Comparison of ENCODE assay signal across 9 cellular contexts in the genomic region with DNA sequence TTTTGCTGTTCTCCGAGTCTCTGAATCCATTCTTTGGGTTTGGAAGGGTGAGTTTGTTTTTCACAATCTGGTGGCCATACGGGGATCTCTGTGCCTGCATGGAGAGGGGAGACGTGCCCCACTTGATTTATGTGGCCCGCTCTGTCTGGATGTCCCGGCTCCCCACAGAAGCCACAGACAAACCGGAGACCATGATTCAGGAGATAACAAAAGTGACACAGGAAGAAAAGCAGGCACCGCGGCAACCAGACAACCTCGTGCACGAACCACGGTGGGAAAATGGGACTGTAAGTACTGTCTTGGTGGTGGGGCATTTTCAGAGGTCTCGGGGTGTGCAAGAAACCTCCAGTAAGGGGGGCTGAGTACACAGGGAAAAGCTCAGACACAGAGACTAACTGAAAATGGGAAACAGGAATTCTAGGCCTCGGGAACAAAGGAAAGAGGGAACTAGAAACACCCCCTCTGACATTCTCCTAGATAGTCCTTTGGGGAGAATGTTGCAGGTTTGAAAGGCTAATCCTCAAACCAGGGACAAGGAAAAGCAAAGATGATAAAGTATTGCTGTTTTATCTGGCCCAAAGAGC. TPM values are rescaled to one million over a fixed set of nuclear protein-coding genes. Genes with fewer than 3 reads are reported as not detected.
DNase-seq lines count a peak whose midpoint lies in the region; ATAC-seq and TF ChIP-seq lines count a peak whose summit lies in the region.
"Had no signal": no experiment of that assay in that cellular context is flagged by ENCODE, and none has a peak within 500 bp of the region (broad histone marks: within the 10 kb centered on the region; RNA-seq: fewer than 3 reads in every experiment).

No MANE protein-coding gene starts in this region.

- H3K36me3 ChIP-seq in DOHH2 (ENCODE audit: control insufficient read depth, low read length) (peaks cover 58% of the 10 kb centered on the region), neural progenitor cell (no peaks in the 10 kb centered on the region)

- peaks cover 93% of the 10 kb centered on the region for H3K4me1 ChIP-seq in DOHH2 (ENCODE audit: control insufficient read depth, low read length)
- H3K4me1 ChIP-seq in neural progenitor cell: peaks cover 8% of the 10 kb centered on the region

- H3F3A ChIP-seq in DOHH2 (ENCODE audit: control insufficient read depth, insufficient read depth) (peaks cover 42% of the 10 kb centered on the region), neural progenitor cell (ENCODE audit: low read depth) (no peaks in the 10 kb centered on the region)

- H3K79me2 ChIP-seq in DOHH2 (ENCODE audit: control insufficient read depth, low read length) (peaks cover 85% of the 10 kb centered on the region), neural progenitor cell (ENCODE audit: low read depth) (no peaks in the 10 kb centered on the region)

- H4K20me1 ChIP-seq in DOHH2 (ENCODE audit: control insufficient read depth, insufficient read depth, low read depth, low read length) (no peaks in the 10 kb centered on the region), neural progenitor cell (ENCODE audit: low read depth) (no peaks in the 10 kb centered on the region)

- H3K36me3 Mint-ChIP-seq in T-helper 17 cell (ENCODE audit: low read depth): no peaks in the 10 kb centered on the region
- no peaks in the 10 kb centered on the region for H3K36me3 Mint-ChIP-seq in activated naive CD8-positive, alpha-beta T cell treated with anti-CD3 and anti-CD28 coated beads for 36 hours
- no peaks in the 10 kb centered on the region for H3K36me3 Mint-ChIP-seq in neural progenitor cell

- H3K4me1 Mint-ChIP-seq in T-helper 17 cell (peaks cover 33% of the 10 kb centered on the region), neural progenitor cell (peaks cover 22% of the 10 kb centered on the region)
- H3K4me1 Mint-ChIP-seq in activated naive CD8-positive, alpha-beta T cell treated with anti-CD3 and anti-CD28 coated beads for 36 hours: peaks cover 23% of the 10 kb centered on the region

- in situ Hi-C loops in GM13977 (cut with MboI; ENCODE audit: low pct_unique_long_range_greater_than_20kb, low sequenced_read_pairs, unreplicated experiment): no loop called here

- H3K27ac ChIP-seq in DOHH2 (ENCODE audit: low read depth, low read length): peak overlapping the region; percentile 94
- no peak overlapping the region for H3K27ac ChIP-seq in neural progenitor cell

- no peaks in the 10 kb centered on the region for H3K9me2 ChIP-seq in DOHH2 (replicated peaks; ENCODE audit: control insufficient read depth, low read length)

- H3K9me3 ChIP-seq in DOHH2 (ENCODE audit: control insufficient read depth, insufficient read depth, low read length) (no peaks in the 10 kb centered on the region), T-helper 17 cell (ENCODE audit: control insufficient read depth, low read length, poor library complexity, severe bottlenecking) (no peaks in the 10 kb centered on the region), neural progenitor cell (ENCODE audit: low read depth) (no peaks in the 10 kb centered on the region)

- no peaks in the 10 kb centered on the region for H3K9me3 Mint-ChIP-seq in activated naive CD8-positive, alpha-beta T cell treated with anti-CD3 and anti-CD28 coated beads for 36 hours
- H3K9me3 Mint-ChIP-seq in neural progenitor cell: no peaks in the 10 kb centered on the region

- H3K9ac ChIP-seq in neural progenitor cell: no peak overlapping the region

- TF ChIP-seq CTCF in DOHH2 (IDR thresholded peaks at IDR 0.05; ENCODE audit: low read depth, low read length, poor library complexity, severe bottlenecking): no peak
- no peak for TF ChIP-seq CTCF in neural progenitor cell (IDR thresholded peaks at IDR 0.05)
- TF ChIP-seq CTCF in GM13977 (IDR thresholded peaks at IDR 0.05; ENCODE audit: extremely low read depth, insufficient read depth, missing control alignments): no peak

- peak; percentile 88 for ATAC-seq in T-helper 17 cell

- H3K4me2 ChIP-seq in DOHH2 (ENCODE audit: low read length) (peak overlapping the region; percentile 99), neural progenitor cell (peak overlapping the region; percentile 25)

- H3K27me3 ChIP-seq in DOHH2 (ENCODE audit: control insufficient read depth, low read length) (no peaks in the 10 kb centered on the region), neural progenitor cell (no peaks in the 10 kb centered on the region)

- H3K27me3 Mint-ChIP-seq in T-helper 17 cell (no peaks in the 10 kb centered on the region), neural progenitor cell (ENCODE audit: insufficient read depth, low read depth) (peaks cover 8% of the 10 kb centered on the region)
- peaks cover 45% of the 10 kb centered on the region for H3K27me3 Mint-ChIP-seq in activated naive CD8-positive, alpha-beta T cell treated with anti-CD3 and anti-CD28 coated beads for 36 hours

- peak overlapping the region; percentile 93 for H2AFZ ChIP-seq in neural progenitor cell (replicated peaks)

- POLR2A ChIA-PET in HEK293T (lab: Yijun Ruan, JAX): interaction anchor here (1.0 to 5.4 kb wide), 2 partner anchors 22 to 36 kb away, joined by 4 to 42 read pairs; partner anchors contain the start of genes ABCC10 and ZNF318

- CTCF ChIA-PET in HEK293T (lab: Yijun Ruan, JAX): interaction anchor here (0.6 kb wide), 1 partner anchor 19 kb away, joined by 7 read pairs; no protein-coding TSS in a partner anchor

- peak; percentile 20 to 51 (median 22) for DNase-seq in T-helper 17 cell
- DNase-seq in activated naive CD8-positive, alpha-beta T cell treated with anti-CD3 and anti-CD28 coated beads for 36 hours: peak; percentile 14
- no peak for DNase-seq in neural progenitor cell (ENCODE audit: low spot score)
- no peak for DNase-seq in EL
- DNase-seq in GM13977 (ENCODE audit: low spot score): no peak
- DNase-seq in mucosa of gallbladder (ENCODE audit: low spot score): no peak
- no peak for DNase-seq in HEK293T (ENCODE audit: extremely low spot score)
- DNase-seq: substantia nigra had no signal

- H3K4me3 ChIP-seq in DOHH2 (ENCODE audit: low read length): peak overlapping the region; percentile 91
- H3K4me3 ChIP-seq in neural progenitor cell: no peak overlapping the region

- H3K27ac Mint-ChIP-seq in T-helper 17 cell (peak overlapping the region; percentile 72), neural progenitor cell (peak overlapping the region; percentile 61)
- no peak overlapping the region for H3K27ac Mint-ChIP-seq in activated naive CD8-positive, alpha-beta T cell treated with anti-CD3 and anti-CD28 coated beads for 36 hours

- H3K4me3 Mint-ChIP-seq in T-helper 17 cell: peak overlapping the region; percentile 85
- H3K4me3 Mint-ChIP-seq in activated naive CD8-positive, alpha-beta T cell treated with anti-CD3 and anti-CD28 coated beads for 36 hours: peak overlapping the region; percentile 35
- H3K4me3 Mint-ChIP-seq in neural progenitor cell: no peak overlapping the region

TF ChIP-seq in HEK293T, 16 proteins besides CTCF, POLR2A, EP300 and RAD21:
- TF ChIP-seq CTBP1 (IDR thresholded peaks at IDR 0.05; ENCODE audit: borderline replicate concordance): no peak
- TF ChIP-seq FOXM1 (IDR thresholded peaks at IDR 0.05; ENCODE audit: borderline replicate concordance): no peak
- no peak for TF ChIP-seq LEF1 (IDR thresholded peaks at IDR 0.05; ENCODE audit: borderline replicate concordance)
- no peak for TF ChIP-seq SP1 (IDR thresholded peaks at IDR 0.05)
- no peak for TF ChIP-seq HDGF (IDR thresholded peaks at IDR 0.05; ENCODE audit: borderline replicate concordance)
- TF ChIP-seq SUZ12 (IDR thresholded peaks at IDR 0.05): no peak
- TF ChIP-seq FOXK2 (IDR thresholded peaks at IDR 0.05): no peak
- TF ChIP-seq FOXA1 (IDR thresholded peaks at IDR 0.05): no peak
- no peak for TF ChIP-seq ARNT (IDR thresholded peaks at IDR 0.05)
- no peak for TF ChIP-seq NFRKB (IDR thresholded peaks at IDR 0.05)
- TF ChIP-seq L3MBTL2 (conservative IDR thresholded peaks at IDR 0.05): no peak
- no peak for TF ChIP-seq ELF4 (IDR thresholded peaks at IDR 0.05)
- TF ChIP-seq TARDBP (IDR thresholded peaks at IDR 0.05): no peak

RNA-seq across cellular contexts. Expression of gene ZNF318, which starts 22.1 kb away (rescaled TPM):
- total RNA-seq in T-helper 17 cell (10 to 100 TPM; 22.5 to 24.0 TPM), neural progenitor cell (ENCODE audit: low replicate concordance) (17.6 TPM in 2 replicates), mucosa of gallbladder (20.9 TPM)
- total RNA-seq in activated naive CD8-positive, alpha-beta T cell treated with anti-CD3 and anti-CD28 coated beads for 36 hours: 10 to 100 TPM in 1 of 2 experiments, 1 to 10 TPM in 1; 10.0 to 10.1 TPM

RNA-seq across cellular contexts. Expression of gene ABCC10, which starts 35.8 kb away (rescaled TPM):
- total RNA-seq in T-helper 17 cell (10 to 100 TPM; 51.0 to 70.7 TPM), neural progenitor cell (ENCODE audit: low replicate concordance) (10.1 and 14.6 TPM in 2 replicates), mucosa of gallbladder (46.8 TPM)
- 10 to 100 TPM; 22.9 to 24.3 TPM for total RNA-seq in activated naive CD8-positive, alpha-beta T cell treated with anti-CD3 and anti-CD28 coated beads for 36 hours

Comparison
In these comparisons a context has a peak if more than half of its experiments do, and no peak if none do; other contexts are left out.
1. DNase-seq: peak in T-helper 17 cell (3 of 3) and activated naive CD8-positive, alpha-beta T cell treated with anti-CD3 and anti-CD28 coated beads for 36 hours (single experiment); none in neural progenitor cell (single experiment), EL (single experiment), GM13977 (single experiment), mucosa of gallbladder (single experiment) and HEK293T (single experiment).